8 cellular contexts compared by ENCODE assay signal in the genomic region with DNA sequence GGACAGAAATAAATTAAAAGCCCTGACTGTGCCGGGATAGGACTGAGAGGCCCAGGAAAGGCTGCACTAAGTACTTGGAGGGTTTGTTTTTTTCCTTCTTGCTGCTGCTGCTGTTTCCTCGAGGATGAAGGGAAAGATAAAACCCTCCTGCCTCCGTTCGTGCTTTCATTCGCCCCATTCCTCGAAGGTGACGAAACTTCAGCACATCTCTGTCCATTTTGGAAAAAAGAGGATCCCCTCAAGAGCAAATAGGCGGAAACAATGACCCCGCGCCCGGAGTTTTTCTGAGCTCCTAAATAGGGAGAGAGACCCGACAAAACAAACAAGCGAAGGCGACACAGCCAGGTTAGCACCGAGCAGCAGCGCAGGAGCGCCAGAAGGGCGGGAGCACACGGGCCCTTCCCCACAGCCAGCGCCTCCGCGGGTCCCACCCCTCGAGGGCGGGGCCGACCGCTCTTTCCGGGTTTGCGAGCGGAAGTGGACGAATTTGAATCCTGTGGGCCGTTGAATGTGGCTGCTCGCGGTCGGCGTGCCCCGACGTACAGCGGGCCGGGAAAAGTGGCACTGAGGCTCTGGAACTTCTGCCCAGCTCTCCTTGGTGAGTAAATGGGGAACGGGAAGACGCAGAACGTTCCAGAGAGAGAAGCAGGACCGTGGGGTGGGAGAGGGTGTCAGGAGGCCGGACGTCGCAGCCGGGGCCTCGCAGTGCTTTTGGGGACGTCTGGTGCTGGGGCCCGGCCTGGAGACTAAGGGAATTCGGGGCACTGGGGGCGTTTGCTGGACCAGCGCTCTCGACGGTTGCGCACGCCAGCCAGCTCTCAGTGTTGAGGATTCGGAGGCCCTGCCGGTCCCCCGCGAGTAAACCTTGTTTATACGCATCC. TPM values are rescaled to one million over a fixed set of nuclear protein-coding genes. Genes with fewer than 3 reads are reported as not detected.
DNase-seq lines count a peak whose midpoint lies in the region; ATAC-seq lines count a peak whose summit lies in the region.

A gene with protein sequence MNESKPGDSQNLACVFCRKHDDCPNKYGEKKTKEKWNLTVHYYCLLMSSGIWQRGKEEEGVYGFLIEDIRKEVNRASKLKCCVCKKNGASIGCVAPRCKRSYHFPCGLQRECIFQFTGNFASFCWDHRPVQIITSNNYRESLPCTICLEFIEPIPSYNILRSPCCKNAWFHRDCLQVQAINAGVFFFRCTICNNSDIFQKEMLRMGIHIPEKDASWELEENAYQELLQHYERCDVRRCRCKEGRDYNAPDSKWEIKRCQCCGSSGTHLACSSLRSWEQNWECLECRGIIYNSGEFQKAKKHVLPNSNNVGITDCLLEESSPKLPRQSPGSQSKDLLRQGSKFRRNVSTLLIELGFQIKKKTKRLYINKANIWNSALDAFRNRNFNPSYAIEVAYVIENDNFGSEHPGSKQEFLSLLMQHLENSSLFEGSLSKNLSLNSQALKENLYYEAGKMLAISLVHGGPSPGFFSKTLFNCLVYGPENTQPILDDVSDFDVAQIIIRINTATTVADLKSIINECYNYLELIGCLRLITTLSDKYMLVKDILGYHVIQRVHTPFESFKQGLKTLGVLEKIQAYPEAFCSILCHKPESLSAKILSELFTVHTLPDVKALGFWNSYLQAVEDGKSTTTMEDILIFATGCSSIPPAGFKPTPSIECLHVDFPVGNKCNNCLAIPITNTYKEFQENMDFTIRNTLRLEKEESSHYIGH (plus strand): TSS at position 484 of the 881 bp plus-strand sequence. CDS start 21,922 bp downstream, outside the sequence.

- peaks cover 22 to 37% (median 28%) of the 10 kb centered on the region in 4 donors for H3K4me1 Mint-ChIP-seq in CD4-positive, CD25-positive, alpha-beta regulatory T cell

- peak within 1 kb of the TSS; percentile 98 to 100 (median 99) for H3K4me3 Mint-ChIP-seq in CD4-positive, CD25-positive, alpha-beta regulatory T cell

- H3K4me1 ChIP-seq in CD4-positive, CD25-positive, alpha-beta regulatory T cell (ENCODE audit: control insufficient read depth, insufficient read depth, low read length, poor library complexity, severe bottlenecking) = peaks cover 25% of the 10 kb centered on the region

- peak within 1 kb of the TSS; percentile 94 for H3K4me3 ChIP-seq in CD4-positive, CD25-positive, alpha-beta regulatory T cell (ENCODE audit: low read depth, low read length)

- peak; percentile 98 to 100 for ATAC-seq in CD4-positive, CD25-positive, alpha-beta regulatory T cell (ENCODE audit: low read depth in 2 of 2)
- ATAC-seq in GM19438 (IDR thresholded peaks at IDR 0.05; ENCODE audit: low read depth, unreplicated experiment) (peak; percentile 97), HG03571 (IDR thresholded peaks at IDR 0.05; ENCODE audit: unreplicated experiment) (peak; percentile 99)

- no peaks in the 10 kb centered on the region for H3K9me3 Mint-ChIP-seq in CD4-positive, CD25-positive, alpha-beta regulatory T cell

- H3K27ac Mint-ChIP-seq in CD4-positive, CD25-positive, alpha-beta regulatory T cell = peak within 1 kb of the TSS; percentile 98 to 99 (median 99)

- peak within 1 kb of the TSS; percentile 86 for H3K27ac ChIP-seq in CD4-positive, CD25-positive, alpha-beta regulatory T cell (ENCODE audit: insufficient read depth, low read length, poor library complexity, severe bottlenecking)

- peaks cover 14% of the 10 kb centered on the region for H3K36me3 Mint-ChIP-seq in CD4-positive, CD25-positive, alpha-beta regulatory T cell

- no peaks in the 10 kb centered on the region for H3K27me3 ChIP-seq in CD4-positive, CD25-positive, alpha-beta regulatory T cell (ENCODE audit: control insufficient read depth, insufficient read depth, low read length)

- DNase-seq in CD4-positive, CD25-positive, alpha-beta regulatory T cell = peak; percentile 81 to 95 (median 84)
- DNase-seq in NCI-H774 (lab: John Stamatoyannopoulos, UW) (peak; percentile 90), lung microvascular endothelial cell (ENCODE audit: low read depth in 2 of 2) (peak; percentile 87 to 89)
- DNase-seq in activated CD8-positive, alpha-beta memory T cell treated with anti-CD3 and anti-CD28 coated beads for 1 hour (ENCODE audit: extremely low read depth in 1 of 2, low read depth in 1 of 2) = peak; percentile 47 to 80
- DNase-seq in effector CD8-positive, alpha-beta T cell (lab: John Stamatoyannopoulos, UW) = peak; percentile 74
- peak; percentile 81 to 84 (median 82) for DNase-seq in stimulated activated CD4-positive, alpha-beta T cell treated with anti-CD3 and anti-CD28 coated beads, TNF-alpha, amount 100 ng/mL, for 48 hours (ENCODE audit: low read depth in 3 of 3)

- peaks cover 16% of the 10 kb centered on the region for H3K27me3 Mint-ChIP-seq in CD4-positive, CD25-positive, alpha-beta regulatory T cell

- no peaks in the 10 kb centered on the region for H3K9me3 ChIP-seq in CD4-positive, CD25-positive, alpha-beta regulatory T cell (ENCODE audit: control insufficient read depth in 2 of 2, low read length in 2 of 2)

- no peaks in the 10 kb centered on the region for H3K36me3 ChIP-seq in CD4-positive, CD25-positive, alpha-beta regulatory T cell (ENCODE audit: control insufficient read depth, insufficient read depth, low read length)

RNA-seq across cellular contexts. Expression of the gene that starts here (rescaled TPM):
- 23.9 TPM for total RNA-seq in CD4-positive, CD25-positive, alpha-beta regulatory T cell
- 10 to 100 TPM; 13.5 to 18.0 (median 16.1) TPM for polyA plus RNA-seq in CD4-positive, CD25-positive, alpha-beta regulatory T cell
- total RNA-seq in lung microvascular endothelial cell = 6.8 and 9.3 TPM in 2 replicates

Comparison
In these comparisons a context has a peak if more than half of its experiments do, and no peak if none do; other contexts are left out.
1. Peak in every context shown above with its lines: DNase-seq, ATAC-seq, H3K4me3 ChIP-seq and H3K27ac ChIP-seq.